Comparison of ENCODE assay signal across 8 cellular contexts in the genomic region with DNA sequence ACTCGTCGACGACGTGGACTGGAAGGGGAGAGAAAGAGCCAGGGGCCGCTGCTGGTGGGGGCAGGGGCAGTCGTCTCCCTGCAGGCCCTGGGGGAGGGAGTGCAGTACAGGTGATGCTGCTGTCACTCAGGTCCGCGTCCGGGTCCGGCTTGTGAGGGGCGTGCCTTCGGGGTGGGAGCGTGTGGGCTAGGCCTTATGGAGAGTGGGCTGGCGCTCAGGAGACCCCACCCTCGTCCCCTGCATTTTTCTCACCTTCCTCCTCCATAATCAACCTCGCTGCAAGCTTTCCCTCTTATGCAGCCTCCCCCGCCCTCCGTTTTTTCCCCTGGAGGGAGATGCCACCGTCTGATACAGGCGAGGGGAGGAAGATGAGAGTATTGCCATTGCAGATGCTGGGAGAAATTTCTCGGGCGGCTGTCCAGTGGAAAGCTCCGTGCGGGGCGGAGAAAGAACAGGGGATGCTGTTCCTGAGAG. TPM values are rescaled to one million over a fixed set of nuclear protein-coding genes. Genes with fewer than 3 reads are reported as not detected.
A peak's percentile ranks its signal among the peaks of the same experiment; 100 is the strongest.
DNase-seq lines count a peak whose midpoint lies in the region; ATAC-seq and TF ChIP-seq lines count a peak whose summit lies in the region.

No MANE protein-coding gene starts in this region.

- under 1% methylated on average over 22 of the region's 25 CpGs for WGBS in esophagus muscularis mucosa

- H3K4me1 Mint-ChIP-seq in CD4-positive, alpha-beta memory T cell = peaks cover 23 to 53% (median 38%) of the 10 kb centered on the region in 4 donors
- peaks cover 10 to 54% (median 41%) of the 10 kb centered on the region in 4 donors for H3K4me1 Mint-ChIP-seq in naive thymus-derived CD8-positive, alpha-beta T cell

- peak; percentile 19 for ATAC-seq in GM19452 (IDR thresholded peaks at IDR 0.05; ENCODE audit: unreplicated experiment)
- ATAC-seq in HG03565 (IDR thresholded peaks at IDR 0.05; ENCODE audit: unreplicated experiment) = peak; percentile 5
- ATAC-seq in naive thymus-derived CD8-positive, alpha-beta T cell = peak; percentile 17 to 20

- peak overlapping the region; percentile 18 to 95 for H3K4me3 ChIP-seq in CD4-positive, alpha-beta memory T cell (ENCODE audit: low read length in 2 of 2)
- H3K4me3 ChIP-seq in NT2/D1 (ENCODE audit: insufficient read length, low read depth) (peak overlapping the region; percentile 97), esophagus muscularis mucosa (peak overlapping the region; percentile 95 to 98 (median 96)), stomach smooth muscle (ENCODE audit: low read length in 2 of 2) (peak overlapping the region; percentile 75 to 93)

- intact Hi-C loops in CD4-positive, alpha-beta memory T cell (cut with micrococcal nuclease) = no loop called here
- intact Hi-C loops in esophagus muscularis mucosa (cut with DNase I) = no loop called here

- peaks cover 63% of the 10 kb centered on the region for H3K4me1 ChIP-seq in CD4-positive, alpha-beta memory T cell (ENCODE audit: insufficient read depth, low read length)
- no peaks in the 10 kb centered on the region for H3K4me1 ChIP-seq in NT2/D1 (ENCODE audit: insufficient read depth, insufficient read length)
- peaks cover 26 to 60% (median 53%) of the 10 kb centered on the region in 4 donors for H3K4me1 ChIP-seq in esophagus muscularis mucosa
- peaks cover 22% of the 10 kb centered on the region for H3K4me1 ChIP-seq in stomach smooth muscle (ENCODE audit: control insufficient read depth, insufficient read depth, low read length)

- peak overlapping the region; percentile 86 to 91 (median 90) for H3K4me3 Mint-ChIP-seq in CD4-positive, alpha-beta memory T cell
- H3K4me3 Mint-ChIP-seq in naive thymus-derived CD8-positive, alpha-beta T cell = peak overlapping the region; percentile 84 to 98 (median 86)

- no peak for TF ChIP-seq CTCF in esophagus muscularis mucosa (IDR thresholded peaks at IDR 0.05)

- H3K27ac ChIP-seq in CD4-positive, alpha-beta memory T cell (ENCODE audit: low read depth, low read length) = peak overlapping the region; percentile 83
- H3K27ac ChIP-seq in esophagus muscularis mucosa (replicated peaks in 1 of 4) (peak overlapping the region; percentile 90 to 95 (median 92)), stomach smooth muscle (ENCODE audit: low read length) (peak overlapping the region; percentile 70)

- peaks cover 0 to 15% of the 10 kb centered on the region in 2 donors for H3K36me3 Mint-ChIP-seq in CD4-positive, alpha-beta memory T cell
- peaks cover 0 to 2% (median 0%) of the 10 kb centered on the region in 3 donors for H3K36me3 Mint-ChIP-seq in naive thymus-derived CD8-positive, alpha-beta T cell

- DNase-seq in CD4-positive, alpha-beta memory T cell = peak in 1 of 5 donors; percentile 70
- DNase-seq in NT2/D1 (ENCODE audit: low read depth, low spot score) (peak; percentile 13), activated T-cell treated with anti-CD3 and anti-CD28 coated beads for 48 hours (ENCODE audit: low read depth) (peak; percentile 66), esophagus muscularis mucosa (ENCODE audit: extremely low spot score) (peak; percentile 92)
- peak in 5 of 10 donors; percentile 34 to 77 (median 37) for DNase-seq in naive thymus-derived CD8-positive, alpha-beta T cell

- POLR2A ChIA-PET in CD4-positive, alpha-beta memory T cell (lab: Charles Lee; ENCODE audit: partially characterized antibody) = interaction anchor here (0.6 to 6.7 kb wide), 6 partner anchors 9 to 205 kb away, joined by 3 to 82 read pairs (median 4); a partner anchor contains a TSS
- POLR2A ChIA-PET in naive thymus-derived CD8-positive, alpha-beta T cell (lab: Charles Lee) = interaction anchor here (0.6 to 7.3 kb wide), 5 partner anchors 14 to 205 kb away, joined by 3 to 66 read pairs (median 3); a partner anchor contains a TSS

- TF ChIP-seq EP300 in esophagus muscularis mucosa (IDR thresholded peaks at IDR 0.05) = no peak

- TF ChIP-seq POLR2A in esophagus muscularis mucosa (IDR thresholded peaks at IDR 0.05; ENCODE audit: low read depth) = no peak

- H3K27ac Mint-ChIP-seq in CD4-positive, alpha-beta memory T cell = peak overlapping the region; percentile 75 to 95 (median 86)
- peak overlapping the region; percentile 60 to 93 (median 82) for H3K27ac Mint-ChIP-seq in naive thymus-derived CD8-positive, alpha-beta T cell

- no peaks in the 10 kb centered on the region for H3K9me3 Mint-ChIP-seq in CD4-positive, alpha-beta memory T cell
- H3K9me3 Mint-ChIP-seq in naive thymus-derived CD8-positive, alpha-beta T cell = no peaks in the 10 kb centered on the region

- H3K9ac ChIP-seq in NT2/D1 (ENCODE audit: insufficient read length, low read depth) (peak overlapping the region; percentile 96), stomach smooth muscle (ENCODE audit: low read length in 2 of 2) (peak overlapping the region; percentile 89 to 93)

- no peaks in the 10 kb centered on the region for H3K9me3 ChIP-seq in CD4-positive, alpha-beta memory T cell (ENCODE audit: control insufficient read depth in 1 of 2, low read length in 2 of 2)
- no peaks in the 10 kb centered on the region for H3K9me3 ChIP-seq in NT2/D1 (ENCODE audit: insufficient read depth, low read length)
- no peaks in the 10 kb centered on the region for H3K9me3 ChIP-seq in esophagus muscularis mucosa
- H3K9me3 ChIP-seq in stomach smooth muscle (ENCODE audit: control insufficient read depth in 2 of 2, low read length in 2 of 2) = no peaks in the 10 kb centered on the region

- H3K27me3 Mint-ChIP-seq in CD4-positive, alpha-beta memory T cell = no peaks in the 10 kb centered on the region
- no peaks in the 10 kb centered on the region for H3K27me3 Mint-ChIP-seq in naive thymus-derived CD8-positive, alpha-beta T cell

- no peaks in the 10 kb centered on the region for H3K27me3 ChIP-seq in CD4-positive, alpha-beta memory T cell (ENCODE audit: insufficient read depth, low read length)
- H3K27me3 ChIP-seq in NT2/D1 (ENCODE audit: insufficient read depth, insufficient read length) (no peaks in the 10 kb centered on the region), esophagus muscularis mucosa (no peaks in the 10 kb centered on the region), stomach smooth muscle (ENCODE audit: control insufficient read depth in 1 of 2, insufficient read depth in 2 of 2, low read length in 2 of 2) (no peaks in the 10 kb centered on the region)

- no peaks in the 10 kb centered on the region for H3K36me3 ChIP-seq in CD4-positive, alpha-beta memory T cell (ENCODE audit: insufficient read depth, low read length)
- H3K36me3 ChIP-seq in NT2/D1 (ENCODE audit: insufficient read depth, insufficient read length, low read length) = no peaks in the 10 kb centered on the region
- H3K36me3 ChIP-seq in esophagus muscularis mucosa = no peaks in the 10 kb centered on the region
- no peaks in the 10 kb centered on the region for H3K36me3 ChIP-seq in stomach smooth muscle (ENCODE audit: control insufficient read depth in 2 of 2, insufficient read depth in 2 of 2, low read length in 2 of 2)

- CTCF ChIA-PET in CD4-positive, alpha-beta memory T cell (lab: Charles Lee; ENCODE audit: partially characterized antibody) = interaction anchor here (1.0 to 1.6 kb wide), 2 partner anchors 25 to 205 kb away, joined by 4 to 6 read pairs; a partner anchor contains a TSS

RNA-seq across cellular contexts. Expression of a gene that starts 0.6 kb away (rescaled TPM):
- 10 to 100 TPM; 50.8 to 55.8 TPM for total RNA-seq in CD4-positive, alpha-beta memory T cell
- 100 to 1,000 TPM; 145 to 196 TPM for polyA plus RNA-seq in CD4-positive, alpha-beta memory T cell
- 100 to 1,000 TPM in 3 of 4 donors, 10 to 100 TPM in 1; 93.9 to 111 (median 107) TPM for total RNA-seq in esophagus muscularis mucosa
- 10 to 100 TPM; 53.4 to 54.8 TPM for total RNA-seq in naive thymus-derived CD8-positive, alpha-beta T cell
- 100 to 1,000 TPM; 141 to 148 (median 145) TPM for polyA plus RNA-seq in naive thymus-derived CD8-positive, alpha-beta T cell

RNA-seq across cellular contexts. Expression of a gene that starts 3.8 kb away (rescaled TPM):
- total RNA-seq in CD4-positive, alpha-beta memory T cell = 10 to 100 TPM; 56.0 to 58.3 TPM
- polyA plus RNA-seq in CD4-positive, alpha-beta memory T cell = 1 to 10 TPM; 1.9 to 7.3 TPM
- total RNA-seq in esophagus muscularis mucosa = 10 to 100 TPM in 3 of 4 donors, 1 to 10 TPM in 1; 9.2 to 15.4 (median 11.5) TPM
- total RNA-seq in naive thymus-derived CD8-positive, alpha-beta T cell = 10 to 100 TPM; 62.0 to 66.1 TPM
- polyA plus RNA-seq in naive thymus-derived CD8-positive, alpha-beta T cell = 1 to 10 TPM; 2.4 to 6.3 (median 5.9) TPM

RNA-seq across cellular contexts. Expression of a gene that starts 32.3 kb away (rescaled TPM):
- total RNA-seq in CD4-positive, alpha-beta memory T cell = 10 to 100 TPM; 47.4 to 51.8 TPM
- polyA plus RNA-seq in CD4-positive, alpha-beta memory T cell = 10 to 100 TPM in 1 of 2 donors, 1 to 10 TPM in 1; 5.8 to 16.4 TPM
- 10 to 100 TPM; 27.0 to 33.6 (median 30.1) TPM for total RNA-seq in esophagus muscularis mucosa
- total RNA-seq in naive thymus-derived CD8-positive, alpha-beta T cell = 10 to 100 TPM; 45.1 to 55.7 TPM
- 10 to 100 TPM in 2 of 3 donors, 1 to 10 TPM in 1; 6.8 to 14.2 (median 14.1) TPM for polyA plus RNA-seq in naive thymus-derived CD8-positive, alpha-beta T cell
